In the genomic region with DNA sequence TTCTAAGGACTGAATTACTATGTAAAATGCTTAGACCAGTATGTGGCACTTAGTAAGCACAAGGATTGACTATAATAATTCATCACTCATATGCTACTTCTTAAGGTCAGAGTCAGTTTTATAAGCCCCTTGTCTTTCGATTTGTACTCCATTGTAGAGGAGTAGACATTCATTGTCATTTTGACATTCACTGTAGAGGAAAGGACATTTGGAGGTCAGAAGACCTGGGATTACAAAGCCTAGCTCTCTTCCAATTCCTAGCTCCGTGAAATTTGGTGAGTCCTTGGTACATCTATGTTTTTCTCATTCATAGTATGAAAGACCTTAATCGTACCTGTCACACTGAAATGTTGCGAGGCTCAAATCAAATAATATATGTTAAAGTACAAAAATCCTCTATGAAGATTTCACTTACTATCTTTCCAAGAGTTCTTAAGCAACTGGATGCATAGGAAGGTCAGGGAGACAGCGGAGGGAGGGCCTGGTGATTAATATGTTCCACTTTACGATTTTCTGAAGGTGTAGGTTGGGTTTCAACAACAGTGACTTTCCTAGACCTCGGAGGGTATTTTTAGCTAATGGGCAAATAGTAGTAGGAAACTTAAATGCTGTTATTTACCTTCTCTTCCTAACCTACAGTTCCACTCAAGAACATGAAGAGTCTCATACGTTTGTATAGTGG, we compare ENCODE assay signal across 8 cellular contexts. TPM values are rescaled to one million over a fixed set of nuclear protein-coding genes. Genes with fewer than 3 reads are reported as not detected.
DNase-seq lines count a peak whose midpoint lies in the region; ATAC-seq, FAIRE-seq and TF ChIP-seq lines count a peak whose summit lies in the region.

No MANE protein-coding gene starts in this region.

- H3K4me1 Mint-ChIP-seq in progenitor cell of endocrine pancreas (ENCODE audit: low read depth), result peaks cover 17% of the 10 kb centered on the region

- peak overlapping the region; percentile 100 for H3K27ac Mint-ChIP-seq in progenitor cell of endocrine pancreas

- POLR2A ChIA-PET in OCI-LY7 (lab: Charles Lee), result interaction anchor here (1.0 to 1.2 kb wide), 2 partner anchors 9 to 26 kb away, joined by 3 to 4 read pairs; no protein-coding TSS in a partner anchor

- no peaks in the 10 kb centered on the region for H3K9me2 ChIP-seq in OCI-LY7 (ENCODE audit: insufficient read depth, low read length)

- H2AFZ ChIP-seq in OCI-LY7 (ENCODE audit: low read length), result peak overlapping the region; percentile 93; the same call in 1 of the 2 replicates

- H3K4me1 ChIP-seq in OCI-LY7 (ENCODE audit: insufficient read depth, low read length, poor library complexity, severe bottlenecking), result peaks cover 19% of the 10 kb centered on the region
- peaks cover 0 to 2% of the 10 kb centered on the region in 2 donors for H3K4me1 ChIP-seq in esophagus (ENCODE audit: control insufficient read depth in 2 of 2, insufficient read depth in 2 of 2, low read length in 1 of 2)

- H3K9me3 ChIP-seq in OCI-LY7 (ENCODE audit: low read length) (no peaks in the 10 kb centered on the region), esophagus (ENCODE audit: control insufficient read depth in 2 of 2, insufficient read depth in 1 of 2, low read depth in 1 of 2, low read length in 1 of 2) (no peaks in the 10 kb centered on the region)

- intact Hi-C loops in OCI-LY7 (cut with micrococcal nuclease; ENCODE audit: unreplicated experiment), result loop anchor here (5.0 to 10.0 kb wide), 2 partner anchors 229 to 1551 kb away; a partner anchor contains a TSS

- H3K27ac ChIP-seq in OCI-LY7 (ENCODE audit: low read depth, low read length, poor library complexity, severe bottlenecking) (peak overlapping the region; percentile 64), esophagus (ENCODE audit: low read depth in 2 of 2, low read length in 1 of 2) (no peak overlapping the region)

- peak overlapping the region; percentile 92 for H3K4me2 ChIP-seq in OCI-LY7 (ENCODE audit: low read length)

- TF ChIP-seq CTCF in GM12875 (IDR thresholded peaks at IDR 0.05; ENCODE audit: borderline replicate concordance, insufficient read depth, low read depth, low read length) (no peak), OCI-LY7 (conservative IDR thresholded peaks at IDR 0.05; ENCODE audit: low read length) (no peak), progenitor cell of endocrine pancreas (IDR thresholded peaks at IDR 0.05; ENCODE audit: unreplicated experiment) (no peak)

- H3K36me3 ChIP-seq in OCI-LY7 (ENCODE audit: insufficient read depth, low read length), result peaks cover 29% of the 10 kb centered on the region
- no peaks in the 10 kb centered on the region for H3K36me3 ChIP-seq in esophagus (ENCODE audit: control insufficient read depth in 2 of 2, insufficient read depth in 2 of 2, low read length in 1 of 2)

- 35 to 43% methylated on average over 8 of the region's 8 CpGs for WGBS in esophagus, 2 donors

- no peak for ATAC-seq in HG03045 (IDR thresholded peaks at IDR 0.05; ENCODE audit: unreplicated experiment)

- peaks cover 38% of the 10 kb centered on the region for H3K79me2 ChIP-seq in OCI-LY7 (ENCODE audit: insufficient read depth, low read depth, low read length)

- no peak for DNase-seq in OCI-LY7 (ENCODE audit: low spot score)
- DNase-seq in progenitor cell of endocrine pancreas (ENCODE audit: low spot score, unreplicated experiment), result no peak
- DNase-seq in NCI-H1048 (lab: John Stamatoyannopoulos, UW), result no peak
- no peak for DNase-seq in GF-D8 (lab: John Stamatoyannopoulos, UW)
- no peak for DNase-seq in GM19239 (ENCODE audit: insufficient read length, low spot score)

- BruUV-seq in OCI-LY7 (replicated peaks; lab: Mats Ljungman, UMichigan), result no TSS peak

- peaks cover 4% of the 10 kb centered on the region for H3K36me3 Mint-ChIP-seq in progenitor cell of endocrine pancreas (ENCODE audit: insufficient read depth)

- no peaks in the 10 kb centered on the region for H3K9me3 Mint-ChIP-seq in progenitor cell of endocrine pancreas (ENCODE audit: low read depth)

- peak overlapping the region; percentile 82 for H3K4me3 ChIP-seq in GM12875 (ENCODE audit: low read depth, low read length)
- peak overlapping the region; percentile 99 for H3K4me3 ChIP-seq in OCI-LY7 (ENCODE audit: low read depth, low read length, poor library complexity, severe bottlenecking)
- peak overlapping the region; percentile 87 to 94 for H3K4me3 ChIP-seq in esophagus (ENCODE audit: low read depth in 1 of 2, low read length in 2 of 2)

- no peak for FAIRE-seq in GM19239 (lab: Jason Lieb, UNC)

- no peaks in the 10 kb centered on the region for H3K27me3 ChIP-seq in esophagus (ENCODE audit: control insufficient read depth in 1 of 2, insufficient read depth in 2 of 2, low read length in 2 of 2)

- H3K4me3 Mint-ChIP-seq in progenitor cell of endocrine pancreas (ENCODE audit: low read depth), result peak overlapping the region; percentile 97

- no peaks in the 10 kb centered on the region for H3K27me3 Mint-ChIP-seq in progenitor cell of endocrine pancreas

- CTCF ChIA-PET in OCI-LY7 (lab: Charles Lee; ENCODE audit: unreplicated experiment), result no interaction called here

- peaks cover 12% of the 10 kb centered on the region; the same call in 1 of the 2 replicates for H4K20me1 ChIP-seq in OCI-LY7 (ENCODE audit: insufficient read depth, low read length)

RNA-seq across cellular contexts. Expression of a gene that starts 1.4 kb away (rescaled TPM):
- total RNA-seq in OCI-LY7 (2014; rRNA removed; shearing (Covaris generic)), result 26.3 and 45.5 TPM in 2 replicates
- total RNA-seq in OCI-LY7 (2022) (29.8 and 32.2 TPM in 2 replicates), progenitor cell of endocrine pancreas (42.3 and 43.3 TPM in 2 replicates)
- polyA plus RNA-seq in esophagus, result 1 to 10 TPM; 4.4 to 4.6 TPM
